ENCODE assay signal across 1 cellular context in the genomic region with DNA sequence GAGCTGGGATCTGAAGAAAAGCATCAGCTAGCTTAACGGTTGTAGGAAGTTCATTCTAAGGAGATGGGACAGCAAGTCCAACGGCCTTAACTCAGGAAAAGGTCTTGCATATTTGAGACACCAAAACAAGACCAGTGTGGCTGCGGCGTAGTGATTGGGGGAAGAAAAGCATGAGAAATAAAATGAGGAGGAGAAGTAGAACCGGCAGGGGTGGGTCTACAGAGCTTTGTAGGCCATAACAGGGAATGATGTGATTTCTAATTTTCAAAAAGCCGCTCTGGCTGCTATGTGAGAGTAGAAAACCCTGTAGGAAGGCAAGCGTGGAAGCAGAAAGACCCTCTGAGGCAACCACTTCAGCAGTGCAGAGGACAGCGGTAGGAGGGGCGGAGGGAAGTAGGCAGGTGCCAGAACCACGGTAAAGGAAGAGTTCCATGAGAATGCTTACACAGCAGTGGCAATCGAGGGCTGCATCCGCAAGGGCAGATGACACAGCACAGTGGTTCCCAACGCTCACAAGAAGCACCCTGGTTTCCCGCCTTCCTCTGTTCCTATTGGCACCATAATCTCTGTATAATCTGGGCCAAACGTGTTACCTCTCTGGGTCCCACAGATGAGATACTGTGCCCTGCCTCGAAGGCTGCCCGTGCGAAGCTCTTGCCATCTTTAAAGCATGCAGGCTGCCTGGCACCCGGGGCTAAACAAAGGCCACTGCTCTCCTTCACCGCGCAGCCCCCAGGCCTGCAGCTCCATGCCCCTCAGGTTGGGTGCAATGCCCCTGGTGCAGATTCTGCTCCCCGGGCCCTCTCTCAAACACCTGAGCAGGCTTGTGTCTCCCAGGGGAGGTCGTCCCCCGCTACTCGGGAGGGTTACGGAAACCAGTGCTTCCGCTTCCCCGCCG.
TF ChIP-seq lines count a peak whose summit lies in the region.

No MANE protein-coding gene starts in this region.

TF ChIP-seq in K562, 482 proteins besides CTCF, POLR2A, EP300 and RAD21 (continues in another document):
- TF ChIP-seq, protein P1, sequence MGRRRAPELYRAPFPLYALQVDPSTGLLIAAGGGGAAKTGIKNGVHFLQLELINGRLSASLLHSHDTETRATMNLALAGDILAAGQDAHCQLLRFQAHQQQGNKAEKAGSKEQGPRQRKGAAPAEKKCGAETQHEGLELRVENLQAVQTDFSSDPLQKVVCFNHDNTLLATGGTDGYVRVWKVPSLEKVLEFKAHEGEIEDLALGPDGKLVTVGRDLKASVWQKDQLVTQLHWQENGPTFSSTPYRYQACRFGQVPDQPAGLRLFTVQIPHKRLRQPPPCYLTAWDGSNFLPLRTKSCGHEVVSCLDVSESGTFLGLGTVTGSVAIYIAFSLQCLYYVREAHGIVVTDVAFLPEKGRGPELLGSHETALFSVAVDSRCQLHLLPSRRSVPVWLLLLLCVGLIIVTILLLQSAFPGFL (CRISPR knock-in tag; IDR thresholded peaks at IDR 0.05): 0 out of 2 replicates have a peak, but pooled peaks have one; percentile 14
- TF ChIP-seq MAFF (IDR thresholded peaks at IDR 0.05; ENCODE audit: low read length) (peak; percentile 57; the same call in 1 of the 2 replicates), RBM34 (IDR thresholded peaks at IDR 0.05; ENCODE audit: borderline replicate concordance, insufficient read depth, low read length) (no peak), CREB1 (IDR thresholded peaks at IDR 0.05) (no peak), CREB1 (CRISPR knock-in tag; IDR thresholded peaks at IDR 0.05) (no peak), NFE2 (IDR thresholded peaks at IDR 0.05; ENCODE audit: low read depth) (peak; percentile 89), RHOXF2B (CRISPR knock-in tag; conservative IDR thresholded peaks at IDR 0.05) (no peak), RB1 (IDR thresholded peaks at IDR 0.05; ENCODE audit: low read depth) (peak; percentile 36; the same call in 1 of the 2 replicates), CTBP1 (IDR thresholded peaks at IDR 0.05; ENCODE audit: borderline replicate concordance) (peak; percentile 16; the same call in 1 of the 2 replicates), C11orf30 (IDR thresholded peaks at IDR 0.05; ENCODE audit: low read depth) (peak; percentile 86), RBM22 (IDR thresholded peaks at IDR 0.05; ENCODE audit: low read depth, low read length, poor library complexity, severe bottlenecking) (no peak), ZKSCAN8 (CRISPR knock-in tag; IDR thresholded peaks at IDR 0.05) (no peak), MAFK (IDR thresholded peaks at IDR 0.05; ENCODE audit: low read length) (peak; percentile 50), HMG20B (CRISPR knock-in tag; IDR thresholded peaks at IDR 0.05) (no peak), FOXK1 (CRISPR knock-in tag; IDR thresholded peaks at IDR 0.05; ENCODE audit: borderline replicate concordance) (peak; percentile 28; the same call in 1 of the 2 replicates), NEUROD1 (IDR thresholded peaks at IDR 0.05; ENCODE audit: borderline replicate concordance, low read depth, low read length, partially characterized antibody) (no peak), OTX1 (CRISPR knock-in tag; IDR thresholded peaks at IDR 0.05) (no peak), ILF3 (IDR thresholded peaks at IDR 0.05; ENCODE audit: borderline replicate concordance) (no peak), ZC3H11A (IDR thresholded peaks at IDR 0.05; ENCODE audit: low read depth, low read length) (no peak), E2F3 (CRISPR knock-in tag; IDR thresholded peaks at IDR 0.05) (peak; percentile 66), ZNF589 (CRISPR knock-in tag; IDR thresholded peaks at IDR 0.05; ENCODE audit: low read depth) (no peak), MYC (IDR thresholded peaks at IDR 0.05; ENCODE audit: low read depth, low read length) (no peak), MYC (CRISPR knock-in tag; IDR thresholded peaks at IDR 0.05; ENCODE audit: borderline replicate concordance, low read depth) (peak; percentile 83; the same call in 1 of the 2 replicates), SMC3 (conservative IDR thresholded peaks at IDR 0.05; ENCODE audit: insufficient read depth, low read depth, low read length) (0 out of 2 replicates have a peak, but pooled peaks have one; percentile 12), MAFG (tag; conservative IDR thresholded peaks at IDR 0.05) (peak; percentile 63; the same call in 1 of the 2 replicates), BDP1 (IDR thresholded peaks at IDR 0.05; ENCODE audit: insufficient read depth, insufficient read length) (no peak), ZNF316 (IDR thresholded peaks at IDR 0.05) (peak; percentile 91), ZC3H4 (CRISPR knock-in tag; IDR thresholded peaks at IDR 0.05; ENCODE audit: borderline replicate concordance) (peak; percentile 20; the same call in 1 of the 2 replicates), ETV6 (IDR thresholded peaks at IDR 0.05; ENCODE audit: borderline replicate concordance in 1 of 2, low read depth in 2 of 2, low read length in 1 of 2) (no peak), ETV6 (CRISPR knock-in tag; IDR thresholded peaks at IDR 0.05; ENCODE audit: borderline replicate concordance) (0 out of 2 replicates have a peak, but pooled peaks have one; percentile 25), TSC22D4 (tag; IDR thresholded peaks at IDR 0.05) (no peak), RBFOX2 (IDR thresholded peaks at IDR 0.05; ENCODE audit: low read depth, low read length) (no peak), ZNF282 (CRISPR knock-in tag; IDR thresholded peaks at IDR 0.05) (0 out of 2 replicates have a peak, but pooled peaks have one; percentile 19), ZNF311 (CRISPR knock-in tag; IDR thresholded peaks at IDR 0.05) (no peak), JUND (IDR thresholded peaks at IDR 0.05; ENCODE audit: borderline replicate concordance, low read depth, low read length) (0 out of 2 replicates have a peak, but pooled peaks have one; percentile 4), JUND (tag; IDR thresholded peaks at IDR 0.05; ENCODE audit: borderline replicate concordance, low read depth, low read length) (no peak; the same call in 2 of the 3 replicates)
- TF ChIP-seq, protein P2, sequence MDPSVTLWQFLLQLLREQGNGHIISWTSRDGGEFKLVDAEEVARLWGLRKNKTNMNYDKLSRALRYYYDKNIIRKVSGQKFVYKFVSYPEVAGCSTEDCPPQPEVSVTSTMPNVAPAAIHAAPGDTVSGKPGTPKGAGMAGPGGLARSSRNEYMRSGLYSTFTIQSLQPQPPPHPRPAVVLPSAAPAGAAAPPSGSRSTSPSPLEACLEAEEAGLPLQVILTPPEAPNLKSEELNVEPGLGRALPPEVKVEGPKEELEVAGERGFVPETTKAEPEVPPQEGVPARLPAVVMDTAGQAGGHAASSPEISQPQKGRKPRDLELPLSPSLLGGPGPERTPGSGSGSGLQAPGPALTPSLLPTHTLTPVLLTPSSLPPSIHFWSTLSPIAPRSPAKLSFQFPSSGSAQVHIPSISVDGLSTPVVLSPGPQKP (CRISPR knock-in tag; IDR thresholded peaks at IDR 0.05): no peak
- TF ChIP-seq, protein P3, sequence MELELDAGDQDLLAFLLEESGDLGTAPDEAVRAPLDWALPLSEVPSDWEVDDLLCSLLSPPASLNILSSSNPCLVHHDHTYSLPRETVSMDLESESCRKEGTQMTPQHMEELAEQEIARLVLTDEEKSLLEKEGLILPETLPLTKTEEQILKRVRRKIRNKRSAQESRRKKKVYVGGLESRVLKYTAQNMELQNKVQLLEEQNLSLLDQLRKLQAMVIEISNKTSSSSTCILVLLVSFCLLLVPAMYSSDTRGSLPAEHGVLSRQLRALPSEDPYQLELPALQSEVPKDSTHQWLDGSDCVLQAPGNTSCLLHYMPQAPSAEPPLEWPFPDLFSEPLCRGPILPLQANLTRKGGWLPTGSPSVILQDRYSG (tag; conservative IDR thresholded peaks at IDR 0.05; ENCODE audit: low read depth): 0 out of 2 replicates have a peak, but pooled peaks have one; percentile 44
- TF ChIP-seq, protein P4, sequence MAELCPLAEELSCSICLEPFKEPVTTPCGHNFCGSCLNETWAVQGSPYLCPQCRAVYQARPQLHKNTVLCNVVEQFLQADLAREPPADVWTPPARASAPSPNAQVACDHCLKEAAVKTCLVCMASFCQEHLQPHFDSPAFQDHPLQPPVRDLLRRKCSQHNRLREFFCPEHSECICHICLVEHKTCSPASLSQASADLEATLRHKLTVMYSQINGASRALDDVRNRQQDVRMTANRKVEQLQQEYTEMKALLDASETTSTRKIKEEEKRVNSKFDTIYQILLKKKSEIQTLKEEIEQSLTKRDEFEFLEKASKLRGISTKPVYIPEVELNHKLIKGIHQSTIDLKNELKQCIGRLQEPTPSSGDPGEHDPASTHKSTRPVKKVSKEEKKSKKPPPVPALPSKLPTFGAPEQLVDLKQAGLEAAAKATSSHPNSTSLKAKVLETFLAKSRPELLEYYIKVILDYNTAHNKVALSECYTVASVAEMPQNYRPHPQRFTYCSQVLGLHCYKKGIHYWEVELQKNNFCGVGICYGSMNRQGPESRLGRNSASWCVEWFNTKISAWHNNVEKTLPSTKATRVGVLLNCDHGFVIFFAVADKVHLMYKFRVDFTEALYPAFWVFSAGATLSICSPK (IDR thresholded peaks at IDR 0.05; ENCODE audit: borderline replicate concordance): no peak
- TF ChIP-seq, protein P5, sequence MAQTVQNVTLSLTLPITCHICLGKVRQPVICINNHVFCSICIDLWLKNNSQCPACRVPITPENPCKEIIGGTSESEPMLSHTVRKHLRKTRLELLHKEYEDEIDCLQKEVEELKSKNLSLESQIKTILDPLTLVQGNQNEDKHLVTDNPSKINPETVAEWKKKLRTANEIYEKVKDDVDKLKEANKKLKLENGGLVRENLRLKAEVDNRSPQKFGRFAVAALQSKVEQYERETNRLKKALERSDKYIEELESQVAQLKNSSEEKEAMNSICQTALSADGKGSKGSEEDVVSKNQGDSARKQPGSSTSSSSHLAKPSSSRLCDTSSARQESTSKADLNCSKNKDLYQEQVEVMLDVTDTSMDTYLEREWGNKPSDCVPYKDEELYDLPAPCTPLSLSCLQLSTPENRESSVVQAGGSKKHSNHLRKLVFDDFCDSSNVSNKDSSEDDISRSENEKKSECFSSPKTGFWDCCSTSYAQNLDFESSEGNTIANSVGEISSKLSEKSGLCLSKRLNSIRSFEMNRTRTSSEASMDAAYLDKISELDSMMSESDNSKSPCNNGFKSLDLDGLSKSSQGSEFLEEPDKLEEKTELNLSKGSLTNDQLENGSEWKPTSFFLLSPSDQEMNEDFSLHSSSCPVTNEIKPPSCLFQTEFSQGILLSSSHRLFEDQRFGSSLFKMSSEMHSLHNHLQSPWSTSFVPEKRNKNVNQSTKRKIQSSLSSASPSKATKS (CRISPR knock-in tag; IDR thresholded peaks at IDR 0.05): no peak
- TF ChIP-seq, protein P6, sequence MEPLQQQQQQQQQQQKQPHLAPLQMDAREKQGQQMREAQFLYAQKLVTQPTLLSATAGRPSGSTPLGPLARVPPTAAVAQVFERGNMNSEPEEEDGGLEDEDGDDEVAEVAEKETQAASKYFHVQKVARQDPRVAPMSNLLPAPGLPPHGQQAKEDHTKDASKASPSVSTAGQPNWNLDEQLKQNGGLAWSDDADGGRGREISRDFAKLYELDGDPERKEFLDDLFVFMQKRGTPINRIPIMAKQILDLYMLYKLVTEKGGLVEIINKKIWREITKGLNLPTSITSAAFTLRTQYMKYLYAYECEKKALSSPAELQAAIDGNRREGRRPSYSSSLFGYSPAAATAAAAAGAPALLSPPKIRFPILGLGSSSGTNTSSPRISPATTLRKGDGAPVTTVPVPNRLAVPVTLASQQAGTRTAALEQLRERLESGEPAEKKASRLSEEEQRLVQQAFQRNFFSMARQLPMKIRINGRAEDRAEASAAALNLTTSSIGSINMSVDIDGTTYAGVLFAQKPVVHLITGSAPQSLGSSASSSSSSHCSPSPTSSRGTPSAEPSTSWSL (CRISPR knock-in tag; IDR thresholded peaks at IDR 0.05; ENCODE audit: borderline replicate concordance): no peak
- TF ChIP-seq, protein P7, sequence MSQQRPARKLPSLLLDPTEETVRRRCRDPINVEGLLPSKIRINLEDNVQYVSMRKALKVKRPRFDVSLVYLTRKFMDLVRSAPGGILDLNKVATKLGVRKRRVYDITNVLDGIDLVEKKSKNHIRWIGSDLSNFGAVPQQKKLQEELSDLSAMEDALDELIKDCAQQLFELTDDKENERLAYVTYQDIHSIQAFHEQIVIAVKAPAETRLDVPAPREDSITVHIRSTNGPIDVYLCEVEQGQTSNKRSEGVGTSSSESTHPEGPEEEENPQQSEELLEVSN (IDR thresholded peaks at IDR 0.05; ENCODE audit: borderline replicate concordance in 1 of 2, extremely low read depth in 1 of 2, insufficient read depth in 1 of 2, insufficient read length in 1 of 2, low read depth in 1 of 2, low read length in 1 of 2, poor library complexity in 1 of 2, severe bottlenecking in 1 of 2): peak; percentile 91 to 92
- TF ChIP-seq, protein P8, sequence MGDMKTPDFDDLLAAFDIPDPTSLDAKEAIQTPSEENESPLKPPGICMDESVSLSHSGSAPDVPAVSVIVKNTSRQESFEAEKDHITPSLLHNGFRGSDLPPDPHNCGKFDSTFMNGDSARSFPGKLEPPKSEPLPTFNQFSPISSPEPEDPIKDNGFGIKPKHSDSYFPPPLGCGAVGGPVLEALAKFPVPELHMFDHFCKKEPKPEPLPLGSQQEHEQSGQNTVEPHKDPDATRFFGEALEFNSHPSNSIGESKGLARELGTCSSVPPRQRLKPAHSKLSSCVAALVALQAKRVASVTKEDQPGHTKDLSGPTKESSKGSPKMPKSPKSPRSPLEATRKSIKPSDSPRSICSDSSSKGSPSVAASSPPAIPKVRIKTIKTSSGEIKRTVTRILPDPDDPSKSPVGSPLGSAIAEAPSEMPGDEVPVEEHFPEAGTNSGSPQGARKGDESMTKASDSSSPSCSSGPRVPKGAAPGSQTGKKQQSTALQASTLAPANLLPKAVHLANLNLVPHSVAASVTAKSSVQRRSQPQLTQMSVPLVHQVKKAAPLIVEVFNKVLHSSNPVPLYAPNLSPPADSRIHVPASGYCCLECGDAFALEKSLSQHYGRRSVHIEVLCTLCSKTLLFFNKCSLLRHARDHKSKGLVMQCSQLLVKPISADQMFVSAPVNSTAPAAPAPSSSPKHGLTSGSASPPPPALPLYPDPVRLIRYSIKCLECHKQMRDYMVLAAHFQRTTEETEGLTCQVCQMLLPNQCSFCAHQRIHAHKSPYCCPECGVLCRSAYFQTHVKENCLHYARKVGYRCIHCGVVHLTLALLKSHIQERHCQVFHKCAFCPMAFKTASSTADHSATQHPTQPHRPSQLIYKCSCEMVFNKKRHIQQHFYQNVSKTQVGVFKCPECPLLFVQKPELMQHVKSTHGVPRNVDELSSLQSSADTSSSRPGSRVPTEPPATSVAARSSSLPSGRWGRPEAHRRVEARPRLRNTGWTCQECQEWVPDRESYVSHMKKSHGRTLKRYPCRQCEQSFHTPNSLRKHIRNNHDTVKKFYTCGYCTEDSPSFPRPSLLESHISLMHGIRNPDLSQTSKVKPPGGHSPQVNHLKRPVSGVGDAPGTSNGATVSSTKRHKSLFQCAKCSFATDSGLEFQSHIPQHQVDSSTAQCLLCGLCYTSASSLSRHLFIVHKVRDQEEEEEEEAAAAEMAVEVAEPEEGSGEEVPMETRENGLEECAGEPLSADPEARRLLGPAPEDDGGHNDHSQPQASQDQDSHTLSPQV (IDR thresholded peaks at IDR 0.05): peak; percentile 36; the same call in 1 of the 2 replicates
